ENCODE assay signal across 18 cellular contexts in the genomic region with DNA sequence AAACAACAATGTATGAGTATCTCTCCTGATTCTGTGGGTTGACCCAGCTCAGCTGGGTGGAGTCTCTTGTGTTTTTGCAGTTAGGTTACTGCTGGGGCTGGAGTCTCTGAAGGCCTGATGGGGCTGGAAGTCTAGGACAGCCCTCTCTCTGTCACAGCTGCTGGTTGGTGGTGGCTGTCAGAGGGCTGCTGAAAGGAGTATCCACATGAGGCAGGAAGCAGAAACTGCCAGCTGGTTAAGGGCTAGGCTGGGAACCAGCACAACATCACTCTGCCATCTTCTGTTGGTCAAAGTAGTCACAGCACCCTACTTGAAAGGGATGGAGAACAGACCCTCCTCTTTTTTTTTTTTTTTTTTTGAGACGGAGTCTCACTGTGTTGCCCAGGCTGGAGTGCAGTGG. TPM values are rescaled to one million over a fixed set of nuclear protein-coding genes. Genes with fewer than 3 reads are reported as not detected.
"Had no signal": no experiment of that assay in that cellular context is flagged by ENCODE, and none has a peak within 500 bp of the region (broad histone marks: within the 10 kb centered on the region; RNA-seq: fewer than 3 reads in every experiment).

No MANE protein-coding gene starts in this region.

- ATAC-seq: gastrocnemius medialis, heart right ventricle, left lobe of liver, psoas muscle, right lobe of liver had no signal

- H3K9me3 ChIP-seq: adrenal gland, colonic mucosa, gastrocnemius medialis, psoas muscle, right lobe of liver, suprapubic skin had no signal

- H3K36me3 ChIP-seq: adrenal gland, colonic mucosa, gastrocnemius medialis, heart right ventricle, right lobe of liver, suprapubic skin had no signal

- H3K27me3 ChIP-seq: adrenal gland, colonic mucosa, gastrocnemius medialis, heart right ventricle, right lobe of liver, suprapubic skin had no signal

- DNase-seq: activated CD4-positive, alpha-beta T cell treated with anti-CD3 and anti-CD28 coated beads, Interleukin-2, amount 10 ng/mL, durations not matched to agents 24 days and 14 days; activated naive CD4-positive, alpha-beta T cell treated with anti-CD3 and anti-CD28 coated beads, Interleukin-2, amount 10 ng/mL, durations not matched to agents 7 days and 5 days; adrenal gland; caudate nucleus; colonic mucosa; gastrocnemius medialis; heart right ventricle; islet precursor cell; nephron progenitor cell; psoas muscle; stimulated activated naive CD4-positive, alpha-beta T cell; T-helper 9 cell had no signal

- H3K4me3 ChIP-seq: adrenal gland, colonic mucosa, gastrocnemius medialis, heart right ventricle, psoas muscle, right lobe of liver, suprapubic skin had no signal

- H3K27ac ChIP-seq: adrenal gland, colonic mucosa, gastrocnemius medialis, heart right ventricle, psoas muscle, right lobe of liver, suprapubic skin had no signal

- H3K4me1 ChIP-seq: colonic mucosa, gastrocnemius medialis, heart right ventricle, psoas muscle, right lobe of liver, suprapubic skin had no signal

RNA-seq across cellular contexts. Expression of gene PACSIN1, which starts 10.0 kb away (rescaled TPM):
- total RNA-seq: activated CD4-positive, alpha-beta T cell treated with anti-CD3 and anti-CD28 coated beads, Interleukin-2, amount 10 ng/mL, durations not matched to agents 24 days and 14 days; activated T-helper 2 cell treated with anti-CD3 and anti-CD28 coated beads, Interferon-gamma antibody, Interleukin-2, Interleukin-4, amounts not matched to agents 10 μg/mL and 5 μg/mL and 100 μg/mL, durations not matched to agents 14 hours and 24 hours and 36 hours; endothelial cell of umbilical vein; gastrocnemius medialis; left lobe of liver; osteoblast had no signal
